ENCODE assay signal across 8 cellular contexts in genomic region chr16:1614226-1615102, GRCh38. TPM values are rescaled to one million over a fixed set of nuclear protein-coding genes. Genes with fewer than 3 reads are reported as not detected.
DNase-seq lines count a peak whose midpoint lies in the region; ATAC-seq and TF ChIP-seq lines count a peak whose summit lies in the region.

No MANE protein-coding gene starts in this region.

- peaks cover 8 to 38% (median 19%) of the 10 kb centered on the region in 3 donors for H3K36me3 Mint-ChIP-seq in CD8-positive, alpha-beta memory T cell

- H3K27me3 Mint-ChIP-seq in CD8-positive, alpha-beta memory T cell = peaks cover 15 to 17% of the 10 kb centered on the region in 2 donors

- H3K9me3 ChIP-seq in CD8-positive, alpha-beta memory T cell (ENCODE audit: low read length) = no peaks in the 10 kb centered on the region
- H3K9me3 ChIP-seq in heart left ventricle = no peaks in the 10 kb centered on the region

- intact Hi-C loops in heart left ventricle (cut with DNase I) (loop anchor here in 9 of 10 donors (5.0 to 10.0 kb wide), 10 partner anchors 62 to 192 kb away; partner anchors contain the start of genes TELO2 (in 6 of the 9), MAPK8IP3 (in 2 of the 9), EME2 (in 1 of the 9) and MRPS34 (in 1 of the 9)), sciatic nerve (cut with DNase I) (no loop called here)

- peak in 2 of 5 donors; percentile 9 to 20 for DNase-seq in CD8-positive, alpha-beta memory T cell
- DNase-seq in HuH-7.5 (ENCODE audit: low spot score) (peak; percentile 62), heart left ventricle (peak in 3 of 5 donors; percentile 37 to 66 (median 46)), retina (peak; percentile 49), sciatic nerve (ENCODE audit: low spot score) (no peak)
- DNase-seq in activated effector memory CD4-positive, alpha-beta T cell treated with Interleukin-2 at 50 U/mL for 16 hours = peak; percentile 1

- 0 to 3% (median 1%) methylated on average over 24 to 114 of the region's 114 CpGs for WGBS in heart left ventricle, 4 donors

- H3K4me1 Mint-ChIP-seq in CD8-positive, alpha-beta memory T cell = peaks cover 27 to 49% (median 40%) of the 10 kb centered on the region in 3 donors

- TF ChIP-seq CTCF in heart left ventricle (IDR thresholded peaks at IDR 0.05) = no peak

- H3K36me3 ChIP-seq in CD8-positive, alpha-beta memory T cell (ENCODE audit: insufficient read depth, low read length) = peaks cover 15% of the 10 kb centered on the region
- H3K36me3 ChIP-seq in heart left ventricle = peaks cover 0 to 34% (median 29%) of the 10 kb centered on the region in 9 donors

- peaks cover 32% of the 10 kb centered on the region for H3K4me1 ChIP-seq in CD8-positive, alpha-beta memory T cell (ENCODE audit: insufficient read depth, low read length)
- H3K4me1 ChIP-seq in heart left ventricle = peaks cover 5 to 55% (median 46%) of the 10 kb centered on the region in 12 donors

- H3K27me3 ChIP-seq in CD8-positive, alpha-beta memory T cell (ENCODE audit: insufficient read depth, low read length, poor library complexity, severe bottlenecking) = peaks cover 6% of the 10 kb centered on the region
- no peaks in the 10 kb centered on the region for H3K27me3 ChIP-seq in heart left ventricle

- peak overlapping the region; percentile 42 for H3K4me3 ChIP-seq in CD8-positive, alpha-beta memory T cell (ENCODE audit: low read length)
- peak overlapping the region; percentile 36 to 96 (median 88) for H3K4me3 ChIP-seq in heart left ventricle

- POLR2A ChIA-PET in CD8-positive, alpha-beta memory T cell (lab: Charles Lee) = interaction anchor here (0.6 kb wide), 1 partner anchor 99 kb away, joined by 6 read pairs; no protein-coding TSS in a partner anchor

- H3K27ac ChIP-seq in CD8-positive, alpha-beta memory T cell (ENCODE audit: low read depth, low read length) = no peak overlapping the region
- H3K27ac ChIP-seq in heart left ventricle = peak overlapping the region; percentile 69 to 92 (median 82)

- peak overlapping the region in 1 of 8 donors; percentile 47 for H3K27ac Mint-ChIP-seq in CD8-positive, alpha-beta memory T cell

- ATAC-seq in heart left ventricle (no peak), sciatic nerve (no peak), GM19395 (IDR thresholded peaks at IDR 0.05; ENCODE audit: unreplicated experiment) (no peak), HG02840 (IDR thresholded peaks at IDR 0.05; ENCODE audit: low FRiP score, unreplicated experiment) (no peak)

- CTCF ChIA-PET in CD8-positive, alpha-beta memory T cell (lab: Charles Lee) = no interaction called here

- peak overlapping the region; percentile 59 to 84 (median 75) for H3K4me3 Mint-ChIP-seq in CD8-positive, alpha-beta memory T cell

- TF ChIP-seq POLR2A in heart left ventricle (IDR thresholded peaks at IDR 0.05) = no peak

- peaks cover 3 to 7% (median 4%) of the 10 kb centered on the region in 5 donors for H3K9me3 Mint-ChIP-seq in CD8-positive, alpha-beta memory T cell

RNA-seq across cellular contexts. Expression of gene CRAMP1, which starts 2.3 kb away (rescaled TPM):
- total RNA-seq in CD8-positive, alpha-beta memory T cell = 10 to 100 TPM; 22.1 to 24.3 TPM
- polyA plus RNA-seq in CD8-positive, alpha-beta memory T cell = 3.0 TPM
- total RNA-seq in heart left ventricle (10 to 100 TPM in 6 of 9 donors, 1 to 10 TPM in 3; 7.5 to 16.9 (median 10.7) TPM), sciatic nerve (26.1 TPM)
- polyA plus RNA-seq in heart left ventricle = 1 to 10 TPM; 6.2 to 7.9 TPM

RNA-seq across cellular contexts. Expression of gene IFT140, which starts 2.6 kb away (rescaled TPM):
- 1 to 10 TPM; 6.1 to 8.4 TPM for total RNA-seq in CD8-positive, alpha-beta memory T cell
- 5.5 TPM for polyA plus RNA-seq in CD8-positive, alpha-beta memory T cell
- total RNA-seq in heart left ventricle = 10 to 100 TPM in 1 of 9 donors, 1 to 10 TPM in 8; 6.0 to 10.1 (median 8.0) TPM
- polyA plus RNA-seq in heart left ventricle = 10 to 100 TPM in 1 of 2 donors, 1 to 10 TPM in 1; 4.8 to 10.2 TPM
- total RNA-seq in sciatic nerve = 29.2 TPM
